Comparison of ENCODE assay signal across 8 cellular contexts in genomic region chr4:6987566-6987920, GRCh38. TPM values are rescaled to one million over a fixed set of nuclear protein-coding genes. Genes with fewer than 3 reads are reported as not detected.
A peak's percentile ranks its signal among the peaks of the same experiment; 100 is the strongest.
DNase-seq lines count a peak whose midpoint lies in the region; ATAC-seq and TF ChIP-seq lines count a peak whose summit lies in the region.

No MANE protein-coding gene starts in this region.

- no peaks in the 10 kb centered on the region for H3K27me3 ChIP-seq in esophagus (ENCODE audit: control insufficient read depth in 1 of 2, insufficient read depth in 2 of 2, low read length in 2 of 2)

- peak overlapping the region; percentile 92 to 94 for H3K4me3 Mint-ChIP-seq in CD14-positive monocyte

- peaks cover 0 to 2% of the 10 kb centered on the region in 2 donors for H3K36me3 ChIP-seq in esophagus (ENCODE audit: control insufficient read depth in 2 of 2, insufficient read depth in 2 of 2, low read length in 1 of 2)

- no peaks in the 10 kb centered on the region for H3K9me3 ChIP-seq in esophagus (ENCODE audit: control insufficient read depth in 2 of 2, insufficient read depth in 1 of 2, low read depth in 1 of 2, low read length in 1 of 2)

- peak overlapping the region; percentile 78 to 94 (median 91) for H3K27ac Mint-ChIP-seq in CD14-positive monocyte

- peak overlapping the region; percentile 73 to 95 for H3K4me3 ChIP-seq in esophagus (ENCODE audit: low read depth in 1 of 2, low read length in 2 of 2)

- intact Hi-C loops in CD14-positive monocyte (cut with micrococcal nuclease): loop anchor here (2.0 to 5.0 kb wide), 6 partner anchors 55 to 270 kb away; partner anchors contain the start of genes TADA2B (in 2 of the 2), BLOC1S4 (in 1 of the 2) and GRPEL1 (in 1 of the 2)

- WGBS in esophagus, 2 donors: 1 to 2% methylated on average over 16 of the region's 16 CpGs

- peaks cover 3 to 29% of the 10 kb centered on the region in 2 donors for H3K4me1 ChIP-seq in esophagus (ENCODE audit: control insufficient read depth in 2 of 2, insufficient read depth in 2 of 2, low read length in 1 of 2)

- peaks cover 10 to 11% of the 10 kb centered on the region in 2 donors for H3K36me3 Mint-ChIP-seq in CD14-positive monocyte

- peak overlapping the region; percentile 91 to 94 for H3K27ac ChIP-seq in esophagus (ENCODE audit: low read depth in 2 of 2, low read length in 1 of 2)

- no peaks in the 10 kb centered on the region for H3K9me3 Mint-ChIP-seq in CD14-positive monocyte

- ATAC-seq in GM21619 (IDR thresholded peaks at IDR 0.05; ENCODE audit: unreplicated experiment): peak; percentile 14
- ATAC-seq in omental fat pad (ENCODE audit: low FRiP score): peak; percentile 31

- H3K27me3 Mint-ChIP-seq in CD14-positive monocyte (ENCODE audit: low read depth in 3 of 3): peaks cover 0 to 3% (median 2%) of the 10 kb centered on the region in 3 donors

- H3K4me1 Mint-ChIP-seq in CD14-positive monocyte: peaks cover 86% of the 10 kb centered on the region

- TF ChIP-seq CTCF in CD14-positive monocyte (IDR thresholded peaks at IDR 0.05): no peak
- TF ChIP-seq CTCF in omental fat pad (IDR thresholded peaks at IDR 0.05): no peak

- DNase-seq in CD14-positive monocyte (ENCODE audit: low spot score) (no peak), RPMI8226 (peak; percentile 13), omental fat pad (ENCODE audit: low spot score) (no peak), cerebellar cortex (ENCODE audit: low spot score) (no peak), LoVo (ENCODE audit: low spot score) (no peak)
- DNase-seq in stimulated activated CD4-positive, alpha-beta T cell treated with anti-CD3 and anti-CD28 coated beads, Interleukin-4, amount 100 ng/mL, for 1 hour: no peak

RNA-seq across cellular contexts. Expression of gene TADA2B, which starts 55.6 kb away (rescaled TPM):
- polyA plus RNA-seq in CD14-positive monocyte: 1 to 10 TPM; 2.0 to 2.6 TPM
- 1 to 10 TPM; 8.4 to 8.5 TPM for polyA plus RNA-seq in esophagus
- 10 to 100 TPM; 12.2 to 20.5 (median 16.5) TPM for total RNA-seq in omental fat pad
